ENCODE assay signal across 20 cellular contexts in the genomic region with DNA sequence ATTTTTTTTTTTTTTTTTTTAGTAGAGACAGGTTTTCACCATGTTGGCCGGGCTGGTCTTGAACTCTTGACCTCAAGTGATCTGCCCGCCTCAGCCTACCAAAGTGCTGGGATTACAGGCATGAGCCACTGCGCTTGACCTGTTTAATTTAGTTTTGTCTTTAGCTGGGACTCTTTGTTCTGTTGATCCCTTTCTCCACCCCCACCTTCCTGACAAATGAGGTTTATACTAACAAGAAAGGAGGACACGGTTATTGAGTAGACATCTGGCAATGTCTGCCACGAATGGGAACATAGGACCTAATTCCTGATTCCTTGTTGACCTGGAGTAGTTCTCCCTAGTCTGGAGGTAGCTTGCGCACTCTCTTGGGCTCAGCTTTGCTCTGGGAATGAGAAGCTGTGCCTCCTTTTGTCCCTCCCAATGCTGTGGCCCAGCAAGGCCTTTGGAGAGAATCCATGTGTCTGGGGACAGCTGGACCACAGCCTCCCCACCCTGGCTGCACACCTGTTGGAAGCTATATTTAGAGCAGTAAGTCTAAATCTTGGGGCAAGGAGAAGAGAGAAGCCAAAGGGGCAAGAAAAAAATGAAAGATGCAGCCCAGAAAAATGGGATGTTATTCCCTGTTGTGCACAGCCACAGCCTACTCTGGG.
"Had no signal": no experiment of that assay in that cellular context is flagged by ENCODE, and none has a peak within 500 bp of the region (broad histone marks: within the 10 kb centered on the region; RNA-seq: fewer than 3 reads in every experiment).

No MANE protein-coding gene starts in this region.

- H3K9ac ChIP-seq: SK-N-SH had no signal

- H3K27ac ChIP-seq: VCaP had no signal

- ATAC-seq: activated CD4-positive, alpha-beta T cell treated with anti-CD3 and anti-CD28 coated beads for 36 hours; Right ventricle myocardium inferior had no signal

- DNase-seq: activated CD4-positive, alpha-beta memory T cell treated with anti-CD3 and anti-CD28 coated beads, Interleukin-2, amount 10 ng/mL, durations not matched to agents 7 days and 5 days; activated CD4-positive, alpha-beta T cell treated with anti-CD3 and anti-CD28 coated beads for 36 hours; activated CD4-positive, alpha-beta T cell treated with anti-CD3 and anti-CD28 coated beads, Interleukin-2, amount 50 U/mL, for 1 hour; activated gamma-delta T cell treated with Interleukin-2 at 50 U/mL for 16 hours; activated naive CD4-positive, alpha-beta T cell treated with anti-CD3 and anti-CD28 coated beads, Interleukin-2, amount 10 ng/mL, durations not matched to agents 7 days and 5 days; activated naive CD8-positive, alpha-beta T cell treated with anti-CD3 and anti-CD28 coated beads for 36 hours; activated T-cell treated with anti-CD3 and anti-CD28 coated beads for 4 hours; activated T-cell treated with anti-CD3 and anti-CD28 coated beads, Interleukin-2, amount 50 U/mL, for 48 hours; cerebellar nuclear complex; KG1; NCI-H1092; NCI-H1417; NCI-H1694; NCI-H2029; NCI-H345; NCI-H510A; SK-N-SH; T-helper 1 cell had no signal

- H3K9me3 ChIP-seq: SK-N-SH had no signal

- H3K4me2 ChIP-seq: SK-N-SH had no signal
